In genomic region chr9:33022303-33022702, GRCh38 we compare ENCODE assay signal across 21 cellular contexts. TPM values are rescaled to one million over a fixed set of nuclear protein-coding genes. Genes with fewer than 3 reads are reported as not detected.
DNase-seq lines count a peak whose midpoint lies in the region; ATAC-seq and TF ChIP-seq lines count a peak whose summit lies in the region.
"Had no signal": no experiment of that assay in that cellular context is flagged by ENCODE, and none has a peak within 500 bp of the region (broad histone marks: within the 10 kb centered on the region; RNA-seq: fewer than 3 reads in every experiment).

No MANE protein-coding gene starts in this region.

- 0 out of 2 replicates have a peak, but pooled peaks cover 4% of the 10 kb centered on the region for H3K9me2 ChIP-seq in Karpas-422 (replicated peaks; ENCODE audit: insufficient read depth, low read length)

- H2AFZ ChIP-seq in Karpas-422 (ENCODE audit: low read length) = no peak overlapping the region
- no peak overlapping the region for H2AFZ ChIP-seq in osteoblast (ENCODE audit: low read length)

- CTCF ChIA-PET in activated CD8-positive, alpha-beta memory T cell treated with anti-CD3 and anti-CD28 coated beads, Interleukin-2, amount 10 ng/mL, durations not matched to agents 7 days and 5 days (lab: Charles Lee) = no interaction called here

- H3K9ac ChIP-seq in Karpas-422 (ENCODE audit: low read length) = no peak overlapping the region

- H3K9me3 ChIP-seq in Karpas-422 (ENCODE audit: low read length) = no peaks in the 10 kb centered on the region
- H3K9me3 ChIP-seq in osteoblast (ENCODE audit: low read depth, low read length) = no peaks in the 10 kb centered on the region
- H3K9me3 ChIP-seq: upper lobe of right lung had no signal

- H3K27me3 ChIP-seq in Karpas-422 (ENCODE audit: low read length) (no peaks in the 10 kb centered on the region), osteoblast (ENCODE audit: insufficient read depth, low read length) (no peaks in the 10 kb centered on the region)
- H3K27me3 ChIP-seq: upper lobe of right lung had no signal

- H4K20me1 ChIP-seq in Karpas-422 (ENCODE audit: insufficient read depth, low read depth, low read length) (peaks cover 17% of the 10 kb centered on the region), osteoblast (ENCODE audit: insufficient read depth, low read length) (peaks cover 13% of the 10 kb centered on the region)

- H3K4me3 ChIP-seq in Karpas-422 (ENCODE audit: low read length) (no peak overlapping the region), osteoblast (ENCODE audit: insufficient read depth, low read length) (peak overlapping the region; percentile 36)
- H3K4me3 ChIP-seq: upper lobe of right lung had no signal

- peaks cover 31% of the 10 kb centered on the region for H3K4me1 ChIP-seq in Karpas-422 (ENCODE audit: low read length)
- peaks cover 28% of the 10 kb centered on the region for H3K4me1 ChIP-seq in osteoblast (ENCODE audit: insufficient read depth, low read length)

- peaks cover 31% of the 10 kb centered on the region for H3K36me3 ChIP-seq in Karpas-422 (ENCODE audit: insufficient read depth, low read length)
- peaks cover 10% of the 10 kb centered on the region for H3K36me3 ChIP-seq in osteoblast (ENCODE audit: insufficient read depth, low read length)

- no peaks in the 10 kb centered on the region for H3K9me3 Mint-ChIP-seq in activated CD8-positive, alpha-beta memory T cell treated with anti-CD3 and anti-CD28 coated beads, Interleukin-2, amount 10 ng/mL, durations not matched to agents 7 days and 5 days (ENCODE audit: low read depth)
- H3K9me3 Mint-ChIP-seq in central memory CD8-positive, alpha-beta T cell = no peaks in the 10 kb centered on the region
- H3K9me3 Mint-ChIP-seq: activated B cell treated with CpG ODN at 0.5 μM for 24 hours; stimulated activated naive B cell treated with anti-CD40 and anti-IgM and Interleukin-4, amounts not matched to agents 10 μg/mL and 1 μg/mL and 100 μg/mL, for 72 hours had no signal

- TF ChIP-seq CTCF in osteoblast (IDR thresholded peaks at IDR 0.05; ENCODE audit: extremely low read depth, low read depth, low read length) = no peak

- H3K27me3 Mint-ChIP-seq in activated CD8-positive, alpha-beta memory T cell treated with anti-CD3 and anti-CD28 coated beads, Interleukin-2, amount 10 ng/mL, durations not matched to agents 7 days and 5 days = no peaks in the 10 kb centered on the region
- H3K27me3 Mint-ChIP-seq in central memory CD8-positive, alpha-beta T cell = no peaks in the 10 kb centered on the region
- H3K27me3 Mint-ChIP-seq: activated B cell treated with CpG ODN at 0.5 μM for 24 hours; stimulated activated naive B cell treated with anti-CD40 and anti-IgM and Interleukin-4, amounts not matched to agents 10 μg/mL and 1 μg/mL and 100 μg/mL, for 72 hours had no signal

- H3K4me2 ChIP-seq in Karpas-422 (ENCODE audit: low read depth, low read length, poor library complexity, severe bottlenecking) (peak overlapping the region; percentile 100), osteoblast (ENCODE audit: insufficient read depth, low read length) (peak overlapping the region; percentile 100)

- H3K4me3 Mint-ChIP-seq in activated CD8-positive, alpha-beta memory T cell treated with anti-CD3 and anti-CD28 coated beads, Interleukin-2, amount 10 ng/mL, durations not matched to agents 7 days and 5 days = peak overlapping the region; percentile 55
- peak overlapping the region; percentile 89 for H3K4me3 Mint-ChIP-seq in central memory CD8-positive, alpha-beta T cell
- H3K4me3 Mint-ChIP-seq: stimulated activated naive B cell treated with anti-CD40 and anti-IgM and Interleukin-4, amounts not matched to agents 10 μg/mL and 1 μg/mL and 100 μg/mL, for 72 hours had no signal

- H3K79me2 ChIP-seq in Karpas-422 (ENCODE audit: low read length) (peaks cover 87% of the 10 kb centered on the region), osteoblast (ENCODE audit: insufficient read depth, low read length) (peaks cover 78% of the 10 kb centered on the region)

- DNase-seq in activated CD8-positive, alpha-beta memory T cell treated with anti-CD3 and anti-CD28 coated beads, Interleukin-2, amount 10 ng/mL, durations not matched to agents 7 days and 5 days = no peak
- DNase-seq in activated CD8-positive, alpha-beta memory T cell treated with anti-CD3 and anti-CD28 coated beads, Interleukin-2, amount 50 U/mL, for 4 hours = no peak
- DNase-seq in Karpas-422 (no peak), osteoblast (ENCODE audit: insufficient read length, low spot score, missing footprints) (no peak), dedifferentiated amniotic fluid mesenchymal stem cell (ENCODE audit: extremely low spot score) (no peak)
- DNase-seq in central memory CD8-positive, alpha-beta T cell (ENCODE audit: low spot score in 2 of 2) = no peak
- DNase-seq: ACHN; activated B cell treated with CpG ODN at 0.5 μM for 24 hours; central memory CD4-positive, alpha-beta T cell; effector CD8-positive, alpha-beta T cell; GOT3; hypothalamus; kidney glomerular epithelial cell; NCI-H1436; NCI-H345; stimulated activated naive B cell treated with anti-CD40 and anti-IgM and Interleukin-4, amounts not matched to agents 10 μg/mL and 1 μg/mL and 100 μg/mL, for 72 hours; T-helper 1 cell; upper lobe of right lung had no signal

- H3K27ac ChIP-seq in Karpas-422 (ENCODE audit: low read length) (no peak overlapping the region), osteoblast (ENCODE audit: low read depth, low read length) (peak overlapping the region; percentile 48)
- H3K27ac ChIP-seq: upper lobe of right lung had no signal

- ATAC-seq in activated CD8-positive, alpha-beta memory T cell treated with anti-CD3 and anti-CD28 coated beads, Interleukin-2, amount 10 ng/mL, durations not matched to agents 7 days and 5 days = no peak
- ATAC-seq in central memory CD8-positive, alpha-beta T cell (replicated peaks; ENCODE audit: extremely low read depth, poor library complexity, severe bottlenecking) = no peak
- no peak for ATAC-seq in HG03457 (IDR thresholded peaks at IDR 0.05; ENCODE audit: unreplicated experiment)
- ATAC-seq in HG03439 (IDR thresholded peaks at IDR 0.05; ENCODE audit: unreplicated experiment) = no peak
- ATAC-seq: Right ventricle myocardium inferior; stimulated activated naive B cell treated with anti-CD40 and anti-IgM and Interleukin-4, amounts not matched to agents 10 μg/mL and 1 μg/mL and 100 μg/mL, for 72 hours; upper lobe of right lung had no signal

- peaks cover 27% of the 10 kb centered on the region for H3K36me3 Mint-ChIP-seq in activated CD8-positive, alpha-beta memory T cell treated with anti-CD3 and anti-CD28 coated beads, Interleukin-2, amount 10 ng/mL, durations not matched to agents 7 days and 5 days
- H3K36me3 Mint-ChIP-seq in central memory CD8-positive, alpha-beta T cell (ENCODE audit: insufficient read depth) = peaks cover 34% of the 10 kb centered on the region

- peaks cover 37% of the 10 kb centered on the region for H3K4me1 Mint-ChIP-seq in activated CD8-positive, alpha-beta memory T cell treated with anti-CD3 and anti-CD28 coated beads, Interleukin-2, amount 10 ng/mL, durations not matched to agents 7 days and 5 days
- H3K4me1 Mint-ChIP-seq in central memory CD8-positive, alpha-beta T cell = peaks cover 44% of the 10 kb centered on the region

- peak overlapping the region; percentile 63 for H3K27ac Mint-ChIP-seq in activated CD8-positive, alpha-beta memory T cell treated with anti-CD3 and anti-CD28 coated beads, Interleukin-2, amount 10 ng/mL, durations not matched to agents 7 days and 5 days
- peak overlapping the region; percentile 84 for H3K27ac Mint-ChIP-seq in central memory CD8-positive, alpha-beta T cell (ENCODE audit: low read depth)
- H3K27ac Mint-ChIP-seq: activated B cell treated with CpG ODN at 0.5 μM for 24 hours had no signal

RNA-seq across cellular contexts. Expression of gene DNAJA1, which starts 2.8 kb away (rescaled TPM):
- 100 to 1,000 TPM; 160 to 215 TPM for total RNA-seq in activated CD8-positive, alpha-beta memory T cell treated with anti-CD3 and anti-CD28 coated beads, Interleukin-2, amount 10 ng/mL, durations not matched to agents 7 days and 5 days
- 65.7 and 80.4 TPM in 2 replicates for total RNA-seq in Karpas-422 (2014; rRNA removed; shearing (Covaris generic); ENCODE audit: low replicate concordance)
- total RNA-seq in osteoblast = 64.8 and 69.1 TPM in 2 replicates

RNA-seq across cellular contexts. Expression of gene APTX, which starts 20.9 kb away (rescaled TPM):
- total RNA-seq in activated CD8-positive, alpha-beta memory T cell treated with anti-CD3 and anti-CD28 coated beads, Interleukin-2, amount 10 ng/mL, durations not matched to agents 7 days and 5 days = 10 to 100 TPM; 38.0 to 44.5 TPM
- 41.9 and 42.6 TPM in 2 replicates for total RNA-seq in Karpas-422 (2014; rRNA removed; shearing (Covaris generic); ENCODE audit: low replicate concordance)
- 24.5 and 28.6 TPM in 2 replicates for total RNA-seq in osteoblast

RNA-seq across cellular contexts. Expression of gene SMU1, which starts 54.2 kb away (rescaled TPM):
- 10 to 100 TPM; 20.0 to 23.0 TPM for total RNA-seq in activated CD8-positive, alpha-beta memory T cell treated with anti-CD3 and anti-CD28 coated beads, Interleukin-2, amount 10 ng/mL, durations not matched to agents 7 days and 5 days
- 12.2 and 18.4 TPM in 2 replicates for total RNA-seq in Karpas-422 (2014; rRNA removed; shearing (Covaris generic); ENCODE audit: low replicate concordance)
- 31.1 and 31.8 TPM in 2 replicates for total RNA-seq in osteoblast
